ENCODE assay signal across 1 cellular context in genomic region chr1:244957122-244957521, GRCh38.
TF ChIP-seq lines count a peak whose summit lies in the region.

No MANE protein-coding gene starts in this region.

TF ChIP-seq in K562, 482 proteins besides CTCF, POLR2A, EP300 and RAD21:
- peak; percentile 66 for TF ChIP-seq ZBTB40 (IDR thresholded peaks at IDR 0.05)
- no peak for TF ChIP-seq ZBTB40 (CRISPR knock-in tag; IDR thresholded peaks at IDR 0.05)
- no peak for TF ChIP-seq FOXP1 (CRISPR knock-in tag; IDR thresholded peaks at IDR 0.05)
